Comparison of ENCODE assay signal across 1 cellular context in genomic region chr11:65182258-65183170, GRCh38.
TF ChIP-seq lines count a peak whose summit lies in the region.

No MANE protein-coding gene starts in this region.

TF ChIP-seq in SK-N-SH treated with all-trans-retinoic acid at 6 μM for 48 hours, 23 proteins besides CTCF, POLR2A, EP300 and RAD21 (continued from another document):
- no peak for TF ChIP-seq CSRNP3 (CRISPR knock-in tag; IDR thresholded peaks at IDR 0.05)
- no peak for TF ChIP-seq ESRRG (CRISPR knock-in tag; IDR thresholded peaks at IDR 0.05)
- TF ChIP-seq ISL1 (CRISPR knock-in tag; IDR thresholded peaks at IDR 0.05), result no peak
